In the genomic region with DNA sequence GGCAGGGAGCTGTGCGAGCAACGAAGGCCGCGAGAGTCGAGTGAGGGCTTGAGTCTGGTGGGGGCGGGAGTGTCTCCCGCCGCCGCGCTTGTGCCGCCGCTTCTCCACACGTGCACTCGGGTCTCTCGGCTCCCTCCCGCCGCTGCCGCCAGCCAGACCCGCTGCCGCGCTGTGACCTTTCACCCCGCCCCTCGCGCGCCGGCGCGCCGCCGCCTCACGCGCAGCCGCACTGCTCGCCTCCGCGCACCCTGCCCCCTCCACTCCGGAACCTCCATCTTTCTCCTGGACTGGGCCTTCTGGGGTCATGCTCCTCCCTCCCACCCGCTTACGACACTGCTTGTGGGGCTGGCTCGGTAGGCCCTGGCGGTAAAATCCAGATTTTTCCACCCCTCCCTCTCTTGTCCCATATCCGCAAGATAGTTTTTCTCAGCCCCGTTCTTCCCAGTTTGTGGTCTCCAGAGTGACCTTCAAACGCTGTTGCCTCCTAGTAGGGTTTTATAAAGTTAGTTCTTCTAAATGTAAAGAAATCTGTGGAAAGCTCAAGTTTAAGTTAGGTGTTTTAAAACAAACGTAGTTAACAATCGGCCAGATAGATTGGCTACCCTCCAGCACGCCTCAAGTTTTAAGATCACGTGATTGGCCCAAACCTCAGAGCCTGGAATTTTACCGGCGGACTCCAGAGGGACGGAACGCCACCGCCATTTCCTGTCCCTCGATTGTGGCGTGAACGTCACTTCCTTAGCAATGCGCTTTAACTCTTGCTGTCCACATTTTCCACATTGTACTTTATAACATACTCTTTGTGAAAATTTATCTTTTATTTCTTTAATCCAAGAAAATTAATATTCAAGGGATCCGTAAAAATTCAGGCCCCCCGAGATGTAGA, we compare ENCODE assay signal across 8 cellular contexts. TPM values are rescaled to one million over a fixed set of nuclear protein-coding genes. Genes with fewer than 3 reads are reported as not detected.
DNase-seq lines count a peak whose midpoint lies in the region; ATAC-seq and TF ChIP-seq lines count a peak whose summit lies in the region.

TSS of gene NAA50 (minus strand) at position 181 of the 886 bp plus-strand sequence. CDS start 300 bp downstream, outside the sequence.

- H3K27me3 Mint-ChIP-seq in Calu3 (ENCODE audit: unreplicated experiment): no peaks in the 10 kb centered on the region
- H3K27me3 Mint-ChIP-seq in IgD-negative memory B cell: no peaks in the 10 kb centered on the region

- intact Hi-C loops in Calu3 (cut with micrococcal nuclease; ENCODE audit: unreplicated experiment): no loop called here

- ATAC-seq in GM21526 (IDR thresholded peaks at IDR 0.05; ENCODE audit: low FRiP score, unreplicated experiment): peak; percentile 44

- H3K36me3 Mint-ChIP-seq in Calu3 (ENCODE audit: insufficient read depth, unreplicated experiment): peaks cover 43% of the 10 kb centered on the region
- peaks cover 1% of the 10 kb centered on the region for H3K36me3 Mint-ChIP-seq in IgD-negative memory B cell

- CTCF ChIA-PET in Calu3 (lab: Charles Lee): interaction anchor here (0.5 to 1.6 kb wide), 9 partner anchors 10 to 167 kb away, joined by 3 to 21 read pairs (median 4); no protein-coding TSS in a partner anchor

- DNase-seq in Calu3: peak; percentile 91
- peak; percentile 56 for DNase-seq in OCI-M2 (lab: John Stamatoyannopoulos, UW; ENCODE audit: unreplicated experiment)
- peak; percentile 92 for DNase-seq in activated T-cell treated with anti-CD3 and anti-CD28 coated beads for 4 hours
- peak; percentile 78 for DNase-seq in epidermal melanocyte (ENCODE audit: insufficient read length, low spot score)
- peak; percentile 96 for DNase-seq in middle frontal gyrus (ENCODE audit: extremely low spot score, low spot score)
- DNase-seq in stimulated activated CD8-positive, alpha-beta memory T cell treated with anti-CD3 and anti-CD28 coated beads, Interleukin-2, amount 100 ng/mL, for 48 hours (ENCODE audit: low read depth in 2 of 2): peak; percentile 89 to 92

- H3K27ac Mint-ChIP-seq in Calu3 (ENCODE audit: unreplicated experiment) (peak within 1 kb of the TSS; percentile 97), IgD-negative memory B cell (peak within 1 kb of the TSS; percentile 95 to 100 (median 100))

- H3K4me1 Mint-ChIP-seq in Calu3 (ENCODE audit: low read depth, unreplicated experiment) (peaks cover 28% of the 10 kb centered on the region), IgD-negative memory B cell (peaks cover 38 to 51% (median 49%) of the 10 kb centered on the region in 3 donors)

- TF ChIP-seq CTCF in Calu3 (IDR thresholded peaks at IDR 0.05; ENCODE audit: unreplicated experiment): no peak

- H3K9me3 Mint-ChIP-seq in Calu3 (ENCODE audit: low read depth, unreplicated experiment) (no peaks in the 10 kb centered on the region), IgD-negative memory B cell (no peaks in the 10 kb centered on the region)

- H3K4me3 Mint-ChIP-seq in Calu3 (ENCODE audit: low read depth, unreplicated experiment) (peak within 1 kb of the TSS; percentile 100), IgD-negative memory B cell (peak within 1 kb of the TSS; percentile 92 to 100 (median 98))

- BruUV-seq in Calu3 (replicated peaks; lab: Mats Ljungman, UMichigan): no TSS peak

RNA-seq across cellular contexts. Expression of gene NAA50, which starts in this region (rescaled TPM):
- 155 and 156 TPM in 2 replicates for total RNA-seq in Calu3 (2022)
- polyA plus RNA-seq in IgD-negative memory B cell: 104 TPM

Comparison
In these comparisons a context has a peak if more than half of its experiments do, and no peak if none do; other contexts are left out.
1. Peak in every context shown above with its lines: DNase-seq and ATAC-seq.